ENCODE assay signal across 20 cellular contexts in genomic region chr7:30772984-30773383, GRCh38. TPM values are rescaled to one million over a fixed set of nuclear protein-coding genes. Genes with fewer than 3 reads are reported as not detected.
DNase-seq lines count a peak whose midpoint lies in the region; ATAC-seq and TF ChIP-seq lines count a peak whose summit lies in the region.
"Had no signal": no experiment of that assay in that cellular context is flagged by ENCODE, and none has a peak within 500 bp of the region (broad histone marks: within the 10 kb centered on the region; RNA-seq: fewer than 3 reads in every experiment).

No MANE protein-coding gene starts in this region.

- H3K27me3 ChIP-seq in mammary epithelial cell (ENCODE audit: insufficient read depth, low read length) = no peaks in the 10 kb centered on the region

- no peaks in the 10 kb centered on the region for H4K20me1 ChIP-seq in mammary epithelial cell (ENCODE audit: insufficient read depth, low read length)

- peaks cover 30% of the 10 kb centered on the region for H3K79me2 ChIP-seq in mammary epithelial cell (ENCODE audit: insufficient read depth, low read length)

- intact Hi-C loops in MCF 10A (cut with micrococcal nuclease) (no loop called here), mammary epithelial cell (cut with micrococcal nuclease) (loop anchor here (2.0 kb wide), 1 partner anchor 26 kb away; no protein-coding TSS in a partner anchor)

- no peaks in the 10 kb centered on the region for H3K36me3 Mint-ChIP-seq in MCF 10A (ENCODE audit: insufficient read depth, unreplicated experiment)

- no peaks in the 10 kb centered on the region for H3K9me3 ChIP-seq in mammary epithelial cell (replicated peaks; ENCODE audit: insufficient read depth, low read length)

- 100% methylated on average over 3 of the region's 6 CpGs for WGBS in mammary epithelial cell (ENCODE audit: low coverage, missing lambda C conversion rate)

- peaks cover 5% of the 10 kb centered on the region for H3K4me1 Mint-ChIP-seq in MCF 10A (ENCODE audit: insufficient read depth, unreplicated experiment)

- no peak overlapping the region for H3K27ac Mint-ChIP-seq in MCF 10A (ENCODE audit: low read depth, unreplicated experiment)

- no TSS peak for BruUV-seq in MCF 10A (replicated peaks; lab: Mats Ljungman, UMichigan)
- no TSS peak for BruUV-seq in mammary epithelial cell (replicated peaks; lab: Mats Ljungman, UMichigan)

- H3K4me2 ChIP-seq in mammary epithelial cell (ENCODE audit: insufficient read depth, low read depth, low read length) = no peak overlapping the region

- H3K27me3 Mint-ChIP-seq in MCF 10A (ENCODE audit: insufficient read depth, unreplicated experiment) = no peaks in the 10 kb centered on the region

- DNase-seq in MCF 10A (ENCODE audit: unreplicated experiment) = no peak
- DNase-seq in mammary epithelial cell = no peak
- DNase-seq in left lobe of liver (ENCODE audit: low spot score) = peak; percentile 32
- DNase-seq in NCI-H2196 (lab: John Stamatoyannopoulos, UW; ENCODE audit: unreplicated experiment) = no peak
- DNase-seq in DMS79 (lab: John Stamatoyannopoulos, UW) = no peak
- no peak for DNase-seq in stimulated activated naive CD8-positive, alpha-beta T cell treated with anti-CD3 and anti-CD28 coated beads, Interleukin-15, Interleukin-2, amounts not matched to agents 100 U/mL and 50 U/mL, for 24 hours
- DNase-seq: C1 segment of cervical spinal cord, EL, GOT3, NCI-H1105 treated with DMSO at 0.1 percent for 48 hours, NCI-H1694 treated with DMSO at 0.1 percent for 48 hours, NCI-H510A, NCI-H748 treated with DMSO at 0.1 percent for 48 hours, OCI-M1, RPMI8226, SHP77 treated with DMSO at 0.1 percent for 48 hours had no signal

- peak overlapping the region; percentile 80 for H3K4me3 Mint-ChIP-seq in MCF 10A (ENCODE audit: unreplicated experiment)

- H3K9me3 Mint-ChIP-seq in MCF 10A (ENCODE audit: unreplicated experiment) = no peaks in the 10 kb centered on the region

- peaks cover 10% of the 10 kb centered on the region for H3K4me1 ChIP-seq in mammary epithelial cell (ENCODE audit: insufficient read depth, low read length)

- POLR2A ChIA-PET in MCF 10A (lab: Yijun Ruan, JAX) = no interaction called here

- no peak overlapping the region for H2AFZ ChIP-seq in mammary epithelial cell (ENCODE audit: low read depth, low read length)

- peaks cover 2% of the 10 kb centered on the region for H3K36me3 ChIP-seq in mammary epithelial cell (ENCODE audit: insufficient read depth, low read length)

- in situ Hi-C loops in mammary epithelial cell (cut with MboI; ENCODE audit: low sequenced_read_pairs in 2 of 2) = no loop called here

- H3K4me3 ChIP-seq in mammary epithelial cell (replicated peaks in 1 of 3; ENCODE audit: insufficient read depth in 1 of 3, low read depth in 2 of 3, low read length in 3 of 3) = no peak overlapping the region
- H3K4me3 ChIP-seq: GM12878 had no signal

- H3K27ac ChIP-seq in mammary epithelial cell (ENCODE audit: insufficient read depth, low read depth, low read length) (no peak overlapping the region), VCaP (peak overlapping the region; percentile 80; the same call in 1 of the 2 replicates)

- no peak overlapping the region for H3K9ac ChIP-seq in mammary epithelial cell (ENCODE audit: insufficient read depth, low read length)

- ATAC-seq in left lobe of liver = no peak
- ATAC-seq in HG02885 (IDR thresholded peaks at IDR 0.05; ENCODE audit: poor library complexity, unreplicated experiment) = no peak
- no peak for ATAC-seq in stimulated activated naive CD8-positive, alpha-beta T cell treated with anti-CD3 and anti-CD28 coated beads, Interleukin-15, Interleukin-2, amounts not matched to agents 100 U/mL and 50 U/mL, for 24 hours
- ATAC-seq: HCT116 had no signal

- TF ChIP-seq CTCF in MCF 10A (IDR thresholded peaks at IDR 0.05; ENCODE audit: unreplicated experiment) (no peak), mammary epithelial cell (conservative IDR thresholded peaks at IDR 0.05 in 1 of 2, IDR thresholded peaks at IDR 0.05 in 1 of 2; ENCODE audit: extremely low read depth in 1 of 2, insufficient read depth in 1 of 2, low read depth in 1 of 2, low read length in 2 of 2) (no peak), VCaP (conservative IDR thresholded peaks at IDR 0.05) (no peak)

- dilution Hi-C loops in mammary epithelial cell (cut with HindIII; ENCODE audit: low sequenced_read_pairs) = no loop called here

- CTCF ChIA-PET in MCF 10A (lab: Yijun Ruan, JAX) (interaction anchor here (0.6 to 1.9 kb wide), 3 partner anchors 10 to 176 kb away, joined by 3 to 9 read pairs (median 3); no protein-coding TSS in a partner anchor), mammary epithelial cell (lab: Charles Lee; ENCODE audit: low non-redundant PET) (no interaction called here)

RNA-seq across cellular contexts. Expression of gene MINDY4, which starts 1.8 kb away (rescaled TPM):
- 9.2 and 12.4 TPM in 2 replicates for total RNA-seq in MCF 10A (2022)
- total RNA-seq in mammary epithelial cell = 1 to 10 TPM; 3.6 to 6.8 TPM
- polyA plus RNA-seq in mammary epithelial cell = 1.9 TPM
- 1.3 TPM for polyA minus RNA-seq in mammary epithelial cell
- 2.3 TPM for total RNA-seq in left lobe of liver

RNA-seq across cellular contexts. Expression of gene INMT, which starts 21.0 kb away (rescaled TPM):
- total RNA-seq in MCF 10A (2022) (not detected in 2 replicates), mammary epithelial cell (not detected), left lobe of liver (21.5 TPM)
- not detected for polyA plus RNA-seq in mammary epithelial cell
- polyA minus RNA-seq in mammary epithelial cell = not detected

Comparison
In these comparisons a context has a peak if more than half of its experiments do, and no peak if none do; other contexts are left out.
1. RNA of gene INMT, which starts 21.0 kb away (total RNA-seq): 21.5 TPM in left lobe of liver (single experiment); not detected in MCF 10A and not detected in mammary epithelial cell; every median in the first group is over 10 times any median in the second.